In genomic region chr12:113242018-113242418, GRCh38 we compare ENCODE assay signal across 8 cellular contexts. TPM values are rescaled to one million over a fixed set of nuclear protein-coding genes. Genes with fewer than 3 reads are reported as not detected.
DNase-seq lines count a peak whose midpoint lies in the region; ATAC-seq and TF ChIP-seq lines count a peak whose summit lies in the region.

No MANE protein-coding gene starts in this region.

- H3K4me3 Mint-ChIP-seq in Caco-2 (ENCODE audit: unreplicated experiment) (peak overlapping the region; percentile 12), endothelial cell (ENCODE audit: unreplicated experiment) (no peak overlapping the region), progenitor cell of endocrine pancreas (ENCODE audit: low read depth) (no peak overlapping the region), immature natural killer cell (no peak overlapping the region)

- H3K27me3 Mint-ChIP-seq in Caco-2 (ENCODE audit: insufficient read depth, unreplicated experiment) = no peaks in the 10 kb centered on the region
- peaks cover 6% of the 10 kb centered on the region for H3K27me3 Mint-ChIP-seq in endothelial cell (ENCODE audit: unreplicated experiment)
- H3K27me3 Mint-ChIP-seq in progenitor cell of endocrine pancreas = no peaks in the 10 kb centered on the region
- peaks cover 0 to 3% (median 0%) of the 10 kb centered on the region in 3 donors for H3K27me3 Mint-ChIP-seq in immature natural killer cell (ENCODE audit: low read depth in 3 of 3)

- CTCF ChIA-PET in Caco-2 (lab: Charles Lee) = no interaction called here

- TF ChIP-seq CTCF in Caco-2 (IDR thresholded peaks at IDR 0.05; ENCODE audit: insufficient read depth in 1 of 2, low read depth in 1 of 2, low read length in 1 of 2, severe bottlenecking in 1 of 2, unreplicated experiment in 1 of 2) (no peak), endothelial cell (IDR thresholded peaks at IDR 0.05; ENCODE audit: unreplicated experiment) (no peak), progenitor cell of endocrine pancreas (IDR thresholded peaks at IDR 0.05; ENCODE audit: unreplicated experiment) (no peak), GM13976 (IDR thresholded peaks at IDR 0.05; ENCODE audit: borderline replicate concordance, control extremely low read depth, extremely low read depth, insufficient read depth, missing control alignments) (no peak)

- peaks cover 1% of the 10 kb centered on the region for H3K36me3 ChIP-seq in Caco-2 (ENCODE audit: control insufficient read depth, insufficient read depth, low read length)

- H3K36me3 Mint-ChIP-seq in Caco-2 (ENCODE audit: insufficient read depth, unreplicated experiment) = peaks cover 80% of the 10 kb centered on the region
- peaks cover 5% of the 10 kb centered on the region for H3K36me3 Mint-ChIP-seq in endothelial cell (ENCODE audit: low read depth, unreplicated experiment)
- H3K36me3 Mint-ChIP-seq in progenitor cell of endocrine pancreas (ENCODE audit: insufficient read depth) = peaks cover 1% of the 10 kb centered on the region
- H3K36me3 Mint-ChIP-seq in immature natural killer cell = no peaks in the 10 kb centered on the region

- intact Hi-C loops in Caco-2 (cut with micrococcal nuclease; ENCODE audit: unreplicated experiment) = no loop called here

- H3K4me1 ChIP-seq in Caco-2 = peaks cover 59% of the 10 kb centered on the region

- in situ Hi-C loops in GM13976 (cut with MboI; ENCODE audit: low sequenced_read_pairs, unreplicated experiment) = no loop called here

- ATAC-seq in HG02870 (IDR thresholded peaks at IDR 0.05; ENCODE audit: unreplicated experiment) = no peak

- H3K9me3 Mint-ChIP-seq in Caco-2 (ENCODE audit: unreplicated experiment) (no peaks in the 10 kb centered on the region), endothelial cell (ENCODE audit: unreplicated experiment) (no peaks in the 10 kb centered on the region), progenitor cell of endocrine pancreas (ENCODE audit: low read depth) (no peaks in the 10 kb centered on the region), immature natural killer cell (no peaks in the 10 kb centered on the region)

- H3K4me3 ChIP-seq in Caco-2 (ENCODE audit: low read depth, low read length) = no peak overlapping the region

- H3K27me3 ChIP-seq in Caco-2 (replicated peaks; ENCODE audit: control insufficient read depth, insufficient read depth, low read length) = no peaks in the 10 kb centered on the region

- POLR2A ChIA-PET in Caco-2 (lab: Charles Lee) = no interaction called here

- H3K4me1 Mint-ChIP-seq in Caco-2 (ENCODE audit: low read depth, unreplicated experiment) (peaks cover 54% of the 10 kb centered on the region), endothelial cell (ENCODE audit: unreplicated experiment) (peaks cover 35% of the 10 kb centered on the region), progenitor cell of endocrine pancreas (ENCODE audit: low read depth) (peaks cover 38% of the 10 kb centered on the region), immature natural killer cell (no peaks in the 10 kb centered on the region)

- H3K27ac Mint-ChIP-seq in Caco-2 (ENCODE audit: unreplicated experiment) (peak overlapping the region; percentile 93), endothelial cell (ENCODE audit: unreplicated experiment) (peak overlapping the region; percentile 50), progenitor cell of endocrine pancreas (peak overlapping the region; percentile 95), immature natural killer cell (no peak overlapping the region)

- no peaks in the 10 kb centered on the region for H3K9me3 ChIP-seq in Caco-2

- no TSS peak for BruUV-seq in Caco-2 (replicated peaks; lab: Mats Ljungman, UMichigan)

- no peak for DNase-seq in Caco-2
- DNase-seq in NCI-H226 = peak; percentile 69
- no peak for DNase-seq in endothelial cell (ENCODE audit: low spot score)
- DNase-seq in progenitor cell of endocrine pancreas (ENCODE audit: low spot score, unreplicated experiment) = no peak
- no peak for DNase-seq in NCI-H526 treated with DMSO at 0.1 percent for 48 hours (lab: John Stamatoyannopoulos, UW)
- DNase-seq in GM13976 (ENCODE audit: low spot score) = no peak
- no peak for DNase-seq in immature natural killer cell

RNA-seq across cellular contexts. Expression of gene TPCN1, which starts 20.8 kb away (rescaled TPM):
- total RNA-seq in Caco-2 (2022) = 54.4 and 55.9 TPM in 2 replicates
- 8.4 TPM for total RNA-seq in endothelial cell (ENCODE audit: unreplicated experiment)
- total RNA-seq in progenitor cell of endocrine pancreas = 32.1 and 34.1 TPM in 2 replicates
- polyA plus RNA-seq in immature natural killer cell = 1 to 10 TPM in 2 of 3 donors, not detected in 1; 3.0 to 3.1 TPM

RNA-seq across cellular contexts. Expression of gene RITA1, which starts 56.5 kb away (rescaled TPM):
- total RNA-seq in Caco-2 (2022) = 32.7 and 33.6 TPM in 2 replicates
- 11.7 TPM for total RNA-seq in endothelial cell (ENCODE audit: unreplicated experiment)
- 15.6 and 16.2 TPM in 2 replicates for total RNA-seq in progenitor cell of endocrine pancreas
- 10 to 100 TPM; 31.3 to 36.6 (median 33.1) TPM for polyA plus RNA-seq in immature natural killer cell

RNA-seq across cellular contexts. Expression of gene DDX54, which starts 56.7 kb away (rescaled TPM):
- total RNA-seq in Caco-2 (2022) (101 and 110 TPM in 2 replicates), endothelial cell (ENCODE audit: unreplicated experiment) (47.5 TPM), progenitor cell of endocrine pancreas (61.5 and 66.1 TPM in 2 replicates)
- polyA plus RNA-seq in immature natural killer cell = 10 to 100 TPM in 2 of 3 donors, 1 to 10 TPM in 1; 7.8 to 34.2 (median 11.0) TPM

Comparison
In these comparisons a context has a peak if more than half of its experiments do, and no peak if none do; other contexts are left out.
1. H3K27ac Mint-ChIP-seq: peak in Caco-2 (single experiment), endothelial cell (single experiment) and progenitor cell of endocrine pancreas (single experiment); none in immature natural killer cell (0 of 6).